20 cellular contexts compared by ENCODE assay signal in the genomic region with DNA sequence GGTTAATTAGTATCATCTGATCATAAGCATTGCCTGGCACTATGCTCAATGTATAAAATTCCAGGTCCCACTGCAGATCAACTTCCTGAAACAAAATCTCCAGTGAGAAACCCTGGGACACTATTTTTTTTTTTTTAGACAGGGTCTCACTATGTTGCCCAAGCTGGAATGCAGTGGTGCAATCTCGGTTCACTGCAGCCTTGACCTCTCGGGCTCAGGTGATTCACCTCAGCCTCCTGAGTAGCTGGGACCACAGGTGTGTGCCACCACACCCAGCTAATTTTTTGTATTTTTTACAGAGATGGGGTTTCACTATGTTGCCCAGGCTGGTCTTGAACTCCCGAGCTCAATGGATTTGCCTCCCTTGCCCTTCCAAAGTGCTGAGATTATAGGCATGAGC. TPM values are rescaled to one million over a fixed set of nuclear protein-coding genes. Genes with fewer than 3 reads are reported as not detected.
A peak's percentile ranks its signal among the peaks of the same experiment; 100 is the strongest.
DNase-seq lines count a peak whose midpoint lies in the region; ATAC-seq, FAIRE-seq and TF ChIP-seq lines count a peak whose summit lies in the region.
"Had no signal": no experiment of that assay in that cellular context is flagged by ENCODE, and none has a peak within 500 bp of the region (broad histone marks: within the 10 kb centered on the region; RNA-seq: fewer than 3 reads in every experiment).

No MANE protein-coding gene starts in this region.

- H3F3A ChIP-seq in MM.1S (ENCODE audit: insufficient read depth, low read length), result no peaks in the 10 kb centered on the region

- H3K23ac ChIP-seq in trophoblast cell (ENCODE audit: low read length), result no peak overlapping the region

- TF ChIP-seq CTCF in HepG2 (CRISPR knock-in tag; IDR thresholded peaks at IDR 0.05) (no peak), right lobe of liver (IDR thresholded peaks at IDR 0.05) (no peak), MM.1S (IDR thresholded peaks at IDR 0.05; ENCODE audit: low read length) (no peak)

- no peak for ATAC-seq in HepG2
- no peak for ATAC-seq in right lobe of liver
- no peak for ATAC-seq in HG03520 (IDR thresholded peaks at IDR 0.05; ENCODE audit: unreplicated experiment)
- ATAC-seq: A549; CD8-positive, alpha-beta T cell had no signal

- H3K9ac ChIP-seq in HepG2 (ENCODE audit: insufficient read depth, low read depth, low read length) (no peak overlapping the region), trophoblast cell (ENCODE audit: low read length) (no peak overlapping the region), MM.1S (ENCODE audit: low read length) (no peak overlapping the region)
- H3K9ac ChIP-seq: BLaER1 treated with 17β-estradiol and CSF1 and Interleukin-3, amounts not matched to agents 10 nM and 100 nM had no signal

- H3K4me2 ChIP-seq in HepG2 (ENCODE audit: low read depth, low read length) (no peak overlapping the region), trophoblast cell (ENCODE audit: low read length) (no peak overlapping the region), MM.1S (ENCODE audit: low read depth, low read length) (no peak overlapping the region)
- H3K4me2 ChIP-seq: A549; BLaER1 treated with 17β-estradiol and CSF1 and Interleukin-3, amounts not matched to agents 10 nM and 100 nM had no signal

- H3K4me3 ChIP-seq in HepG2 (replicated peaks in 1 of 3; ENCODE audit: insufficient read depth in 1 of 3, low read depth in 2 of 3, low read length in 3 of 3), result no peak overlapping the region
- no peak overlapping the region for H3K4me3 ChIP-seq in right lobe of liver
- no peak overlapping the region for H3K4me3 ChIP-seq in trophoblast cell (ENCODE audit: low read depth, low read length)
- H3K4me3 ChIP-seq in MM.1S (ENCODE audit: low read length), result no peak overlapping the region
- H3K4me3 ChIP-seq: A549; BLaER1 treated with 17β-estradiol and CSF1 and Interleukin-3, amounts not matched to agents 10 nM and 100 nM had no signal

- H4K20me1 ChIP-seq in HepG2 (ENCODE audit: insufficient read depth, low read length) (no peaks in the 10 kb centered on the region), MM.1S (ENCODE audit: insufficient read depth, low read length) (no peaks in the 10 kb centered on the region)
- H4K20me1 ChIP-seq: BLaER1 treated with 17β-estradiol and CSF1 and Interleukin-3, amounts not matched to agents 10 nM and 100 nM had no signal

- peaks cover 9% of the 10 kb centered on the region; the same call in 1 of the 2 replicates for H3K4me1 ChIP-seq in HepG2 (ENCODE audit: insufficient read depth, low read length)
- H3K4me1 ChIP-seq in right lobe of liver, result no peaks in the 10 kb centered on the region
- H3K4me1 ChIP-seq in trophoblast cell (ENCODE audit: control insufficient read depth in 1 of 2, insufficient read depth in 2 of 2, low read length in 2 of 2), result peaks cover 7 to 8% of the 10 kb centered on the region in 2 experiments
- no peaks in the 10 kb centered on the region for H3K4me1 ChIP-seq in MM.1S (ENCODE audit: low read length)
- H3K4me1 ChIP-seq: A549; BLaER1 treated with 17β-estradiol and CSF1 and Interleukin-3, amounts not matched to agents 10 nM and 100 nM had no signal

- H3K18ac ChIP-seq in trophoblast cell (ENCODE audit: low read length), result no peak overlapping the region

- POLR2A ChIA-PET in HepG2 (lab: Yijun Ruan, JAX), result no interaction called here

- H3K27me3 ChIP-seq in HepG2 (ENCODE audit: control insufficient read depth in 1 of 2, insufficient read depth in 2 of 2, low read length in 2 of 2) (no peaks in the 10 kb centered on the region), right lobe of liver (no peaks in the 10 kb centered on the region), trophoblast cell (ENCODE audit: insufficient read depth, low read length) (no peaks in the 10 kb centered on the region), MM.1S (replicated peaks; ENCODE audit: insufficient read depth, low read length) (no peaks in the 10 kb centered on the region)
- H3K27me3 ChIP-seq: BLaER1 treated with 17β-estradiol and CSF1 and Interleukin-3, amounts not matched to agents 10 nM and 100 nM had no signal

- H3K79me1 ChIP-seq in trophoblast cell (ENCODE audit: low read length), result peaks cover 3% of the 10 kb centered on the region

- DNase-seq in HepG2 (ENCODE audit: low spot score), result no peak
- DNase-seq in right lobe of liver, result no peak
- peak; percentile 52 to 53 for DNase-seq in trophoblast cell
- DNase-seq in MM.1S, result no peak
- DNase-seq: AML-193; Caco-2; Calu3; CD4-positive, alpha-beta T cell; CD8-positive, alpha-beta T cell; DMS79 treated with DMSO at 0.1 percent for 48 hours; GF-D8 had no signal

- no peak overlapping the region for H2AK5ac ChIP-seq in trophoblast cell (ENCODE audit: low read length)

- H2AFZ ChIP-seq in HepG2 (ENCODE audit: low read length), result no peak overlapping the region
- no peak overlapping the region for H2AFZ ChIP-seq in trophoblast cell (ENCODE audit: insufficient read depth, low read length, poor library complexity)
- H2AFZ ChIP-seq in MM.1S (ENCODE audit: low read length), result no peak overlapping the region

- H3K4ac ChIP-seq in trophoblast cell (ENCODE audit: low read depth, low read length), result no peak overlapping the region

- H4K91ac ChIP-seq in trophoblast cell (ENCODE audit: low read depth, low read length), result no peak overlapping the region

- no peaks in the 10 kb centered on the region for H3K9me3 ChIP-seq in HepG2 (ENCODE audit: low read length)
- no peaks in the 10 kb centered on the region for H3K9me3 ChIP-seq in right lobe of liver
- H3K9me3 ChIP-seq in trophoblast cell (ENCODE audit: insufficient read depth, low read depth, low read length), result no peaks in the 10 kb centered on the region
- H3K9me3 ChIP-seq in MM.1S (replicated peaks; ENCODE audit: insufficient read depth, low read length), result no peaks in the 10 kb centered on the region
- H3K9me3 ChIP-seq: A549, Caco-2 had no signal

- H3K9me2 ChIP-seq in MM.1S (replicated peaks; ENCODE audit: insufficient read depth, low read length), result no peaks in the 10 kb centered on the region

- H4K12ac ChIP-seq in trophoblast cell (ENCODE audit: low read depth, low read length), result no peak overlapping the region

- H3K27ac ChIP-seq in HepG2 (ENCODE audit: extremely low read length, insufficient read depth, low read length), result no peak overlapping the region
- no peak overlapping the region for H3K27ac ChIP-seq in right lobe of liver
- no peak overlapping the region for H3K27ac ChIP-seq in trophoblast cell (ENCODE audit: low read depth, low read length)
- no peak overlapping the region for H3K27ac ChIP-seq in MM.1S (ENCODE audit: low read length)
- H3K27ac ChIP-seq: 22Rv1; A549; BLaER1 treated with 17β-estradiol and CSF1 and Interleukin-3, amounts not matched to agents 10 nM and 100 nM; C4-2B had no signal

- no peak overlapping the region for H2BK12ac ChIP-seq in trophoblast cell (ENCODE audit: low read length)

- no peak for TF ChIP-seq POLR2A in HepG2 (IDR thresholded peaks at IDR 0.05; ENCODE audit: insufficient read depth in 1 of 2, low read depth in 2 of 2, low read length in 2 of 2)
- TF ChIP-seq POLR2A in right lobe of liver (IDR thresholded peaks at IDR 0.05), result no peak

- no TSS peak for BruUV-seq in HepG2 (replicated peaks; lab: Mats Ljungman, UMichigan)

- TF ChIP-seq EP300 in HepG2 (IDR thresholded peaks at IDR 0.05; ENCODE audit: low read depth in 2 of 2, low read length in 2 of 2), result no peak
- TF ChIP-seq EP300 in HepG2 (CRISPR knock-in tag; IDR thresholded peaks at IDR 0.05; ENCODE audit: borderline replicate concordance), result no peak

- TF ChIP-seq RAD21 in HepG2 (CRISPR knock-in tag; IDR thresholded peaks at IDR 0.05), result no peak

- H3K36me3 ChIP-seq in HepG2 (replicated peaks in 1 of 2; ENCODE audit: control insufficient read depth in 1 of 2, insufficient read depth in 2 of 2, low read length in 2 of 2), result no peaks in the 10 kb centered on the region
- no peaks in the 10 kb centered on the region for H3K36me3 ChIP-seq in right lobe of liver
- no peaks in the 10 kb centered on the region for H3K36me3 ChIP-seq in trophoblast cell (ENCODE audit: control insufficient read depth in 1 of 2, insufficient read depth in 2 of 2, low read length in 2 of 2)
- no peaks in the 10 kb centered on the region for H3K36me3 ChIP-seq in MM.1S (replicated peaks; ENCODE audit: insufficient read depth, low read length)

- in situ Hi-C loops in HepG2 (cut with HindIII; ENCODE audit: extremely low pct_ligation_motif_present, low pct_unique_long_range_greater_than_20kb), result no loop called here

- 95% methylated on average over 3 of the region's 3 CpGs for WGBS in HepG2 (ENCODE audit: low lambda C conversion rate)
- WGBS in right lobe of liver (ENCODE audit: insufficient coverage, low coverage, low lambda C conversion rate, missing lambda C conversion rate), result 70% methylated on average over 2 of the region's 3 CpGs
- WGBS in trophoblast cell (ENCODE audit: extremely low coverage, insufficient coverage, insufficient read length), result no CpG with 5 or more reads among the region's 3 CpGs

- CTCF ChIA-PET in HepG2 (lab: Yijun Ruan, JAX; ENCODE audit: low intra/inter-chr PET ratio, low total read pairs), result no interaction called here

- H2BK5ac ChIP-seq in trophoblast cell (ENCODE audit: low read depth, low read length, poor library complexity), result no peak overlapping the region

- intact Hi-C loops in HepG2 (cut with micrococcal nuclease; ENCODE audit: unreplicated experiment) (no loop called here), right lobe of liver (cut with DNase I) (no loop called here)

- no peak for FAIRE-seq in HepG2 (lab: Jason Lieb, UNC)
- FAIRE-seq: A549, D721Med, G401.6, GM12891, GM19239 had no signal

- H2BK120ac ChIP-seq in trophoblast cell (ENCODE audit: insufficient read depth, low read length, poor library complexity), result no peak overlapping the region

- no peak overlapping the region for H3K14ac ChIP-seq in trophoblast cell (ENCODE audit: low read length)

- H4K8ac ChIP-seq in trophoblast cell (ENCODE audit: low read depth, low read length), result no peak overlapping the region

- no peaks in the 10 kb centered on the region for H3K79me2 ChIP-seq in HepG2 (ENCODE audit: insufficient read depth, low read length)
- no peaks in the 10 kb centered on the region for H3K79me2 ChIP-seq in trophoblast cell (ENCODE audit: control insufficient read depth, insufficient read depth, low read length, poor library complexity)
- H3K79me2 ChIP-seq in MM.1S (ENCODE audit: low read length), result no peaks in the 10 kb centered on the region

RNA-seq across cellular contexts. Expression of gene DTNB, which starts 31.1 kb away (rescaled TPM):
- total RNA-seq in HepG2 (2016; rRNA removed; fragmentation: Illumina TruSeq; extraction: Trizol) (13.7 and 14.4 TPM in 2 replicates), right lobe of liver (10 to 100 TPM in 1 of 6 experiments, 1 to 10 TPM in 5; 7.0 to 10.3 (median 8.8) TPM)
- 28.9 and 34.5 TPM in 2 replicates for total RNA-seq in HepG2 (2016; cell fraction: cytosol; rRNA removed; fragmentation: Illumina TruSeq; extraction: Trizol; ENCODE audit: low read depth)
- total RNA-seq in HepG2 (2016; cell fraction: insoluble cytoplasmic fraction; rRNA removed; fragmentation: Illumina TruSeq; extraction: Trizol), result 13.7 and 14.4 TPM in 2 replicates
- total RNA-seq in HepG2 (2016; cell fraction: membrane; rRNA removed; fragmentation: Illumina TruSeq; extraction: Trizol), result 30.4 and 34.2 TPM in 2 replicates
- total RNA-seq in HepG2 (2016; cell fraction: nucleus; rRNA removed; fragmentation: Illumina TruSeq; extraction: Trizol), result 19.0 and 20.2 TPM in 2 replicates
- 21.7 and 23.9 TPM in 2 replicates for polyA plus RNA-seq in HepG2 (2011; rRNA removed)
- 10.9 and 12.5 TPM in 2 replicates for polyA plus RNA-seq in HepG2 (2011; cell fraction: cytosol; rRNA removed)
- polyA plus RNA-seq in HepG2 (2011; cell fraction: nucleus; rRNA removed), result 20.1 and 22.6 TPM in 2 replicates
- 9.6 and 10.4 TPM in 2 replicates for polyA plus RNA-seq in HepG2 (2012)
- 26.8 and 31.6 TPM in 2 replicates for polyA plus RNA-seq in HepG2 (2016; cell fraction: cytosol; fragmentation: Illumina TruSeq; extraction: Trizol; ENCODE audit: low read depth)
- polyA plus RNA-seq in HepG2 (2016; cell fraction: insoluble cytoplasmic fraction; fragmentation: Illumina TruSeq; extraction: Trizol; ENCODE audit: low read depth), result 13.2 and 14.8 TPM in 2 replicates
- 33.3 and 36.1 TPM in 2 replicates for polyA plus RNA-seq in HepG2 (2016; cell fraction: membrane; fragmentation: Illumina TruSeq; extraction: Trizol; ENCODE audit: low read depth)
- polyA plus RNA-seq in HepG2 (2016; cell fraction: nucleus; fragmentation: Illumina TruSeq; extraction: Trizol; ENCODE audit: insufficient read depth, low read depth), result 18.4 and 20.4 TPM in 2 replicates
- 26.2 and 31.7 TPM in 2 replicates for polyA minus RNA-seq in HepG2 (2011; rRNA and poly(A)+ RNA removed; ENCODE audit: low replicate concordance)
- 10.5 and 13.8 TPM in 2 replicates for polyA minus RNA-seq in HepG2 (2011; cell fraction: cytosol; rRNA and poly(A)+ RNA removed)
- 41.6 and 48.1 TPM in 2 replicates for polyA minus RNA-seq in HepG2 (2011; cell fraction: nucleus; rRNA and poly(A)+ RNA removed)
- polyA plus RNA-seq in trophoblast cell (2013), result 6.2 and 6.6 TPM in 2 replicates

Comparison
In these comparisons a context has a peak if more than half of its experiments do, and no peak if none do; other contexts are left out.
1. DNase-seq: peak in trophoblast cell (2 of 2); none in HepG2 (single experiment), right lobe of liver (0 of 3) and MM.1S (single experiment).